In genomic region chr18:11051462-11051861, GRCh38 we compare ENCODE assay signal across 20 cellular contexts.
DNase-seq lines count a peak whose midpoint lies in the region; ATAC-seq and TF ChIP-seq lines count a peak whose summit lies in the region.
"Had no signal": no experiment of that assay in that cellular context is flagged by ENCODE, and none has a peak within 500 bp of the region (broad histone marks: within the 10 kb centered on the region; RNA-seq: fewer than 3 reads in every experiment).

No MANE protein-coding gene starts in this region.

- no peaks in the 10 kb centered on the region for H3K36me3 ChIP-seq in esophagus muscularis mucosa
- H3K36me3 ChIP-seq in naive thymus-derived CD4-positive, alpha-beta T cell (ENCODE audit: control insufficient read depth in 2 of 3, insufficient read depth in 3 of 3, low read length in 3 of 3) = no peaks in the 10 kb centered on the region
- H3K36me3 ChIP-seq: BLaER1 treated with 17β-estradiol and CSF1 and Interleukin-3, amounts not matched to agents 10 nM and 100 nM had no signal

- intact Hi-C loops in activated CD8-positive, alpha-beta T cell treated with anti-CD3 and anti-CD28 coated beads for 36 hours (cut with micrococcal nuclease) = no loop called here
- intact Hi-C loops in esophagus muscularis mucosa (cut with DNase I) = no loop called here
- intact Hi-C loops in naive thymus-derived CD4-positive, alpha-beta T cell (cut with micrococcal nuclease) = no loop called here

- TF ChIP-seq CTCF in activated CD8-positive, alpha-beta T cell treated with anti-CD3 and anti-CD28 coated beads for 36 hours (IDR thresholded peaks at IDR 0.05) = no peak
- TF ChIP-seq CTCF in esophagus muscularis mucosa (IDR thresholded peaks at IDR 0.05) (no peak), mesothelial cell of epicardium (IDR thresholded peaks at IDR 0.05; ENCODE audit: unreplicated experiment) (no peak)

- ATAC-seq in activated CD8-positive, alpha-beta T cell treated with anti-CD3 and anti-CD28 coated beads, Interleukin-2, amount 10 ng/mL, durations not matched to agents 7 days and 5 days = no peak
- no peak for ATAC-seq in activated CD8-positive, alpha-beta T cell treated with anti-CD3 and anti-CD28 coated beads for 36 hours
- ATAC-seq in naive thymus-derived CD4-positive, alpha-beta T cell = no peak
- ATAC-seq: A549, HCT116 had no signal

- no peak overlapping the region for H3K4me3 ChIP-seq in esophagus muscularis mucosa
- H3K4me3 ChIP-seq in naive thymus-derived CD4-positive, alpha-beta T cell (ENCODE audit: low read length) = no peak overlapping the region
- H3K4me3 ChIP-seq: A549; BLaER1 treated with 17β-estradiol and CSF1 and Interleukin-3, amounts not matched to agents 10 nM and 100 nM had no signal

- H3K27ac ChIP-seq in esophagus muscularis mucosa (replicated peaks in 1 of 4) = no peak overlapping the region
- H3K27ac ChIP-seq in naive thymus-derived CD4-positive, alpha-beta T cell (ENCODE audit: low read depth, low read length) = no peak overlapping the region
- H3K27ac ChIP-seq: 22Rv1; A549; BLaER1 treated with 17β-estradiol and CSF1 and Interleukin-3, amounts not matched to agents 10 nM and 100 nM; HL-60 had no signal

- peak overlapping the region; percentile 27 for H3K27ac Mint-ChIP-seq in activated CD8-positive, alpha-beta T cell treated with anti-CD3 and anti-CD28 coated beads, Interleukin-2, amount 10 ng/mL, durations not matched to agents 7 days and 5 days
- no peak overlapping the region for H3K27ac Mint-ChIP-seq in activated CD8-positive, alpha-beta T cell treated with anti-CD3 and anti-CD28 coated beads for 36 hours
- peak overlapping the region; percentile 10 for H3K27ac Mint-ChIP-seq in mesothelial cell of epicardium
- no peak overlapping the region for H3K27ac Mint-ChIP-seq in naive thymus-derived CD4-positive, alpha-beta T cell
- H3K27ac Mint-ChIP-seq: CD4-positive, CD25-positive, alpha-beta regulatory T cell; CD8-positive, alpha-beta memory T cell; HFFc6; IgD-negative memory B cell had no signal

- WGBS in esophagus muscularis mucosa = 86% methylated on average over 3 of the region's 3 CpGs

- H3K9me3 ChIP-seq in esophagus muscularis mucosa = no peaks in the 10 kb centered on the region
- H3K9me3 ChIP-seq in naive thymus-derived CD4-positive, alpha-beta T cell (ENCODE audit: control insufficient read depth in 2 of 3, low read length in 3 of 3) = no peaks in the 10 kb centered on the region
- H3K9me3 ChIP-seq: A549 had no signal

- no peak for TF ChIP-seq POLR2A in esophagus muscularis mucosa (IDR thresholded peaks at IDR 0.05; ENCODE audit: low read depth)

- no peak for DNase-seq in activated CD8-positive, alpha-beta T cell treated with anti-CD3 and anti-CD28 coated beads, Interleukin-2, amount 10 ng/mL, durations not matched to agents 7 days and 5 days
- DNase-seq in activated CD8-positive, alpha-beta T cell treated with anti-CD3 and anti-CD28 coated beads for 36 hours = no peak
- DNase-seq in esophagus muscularis mucosa (ENCODE audit: extremely low spot score) = peak; percentile 53
- no peak for DNase-seq in mesothelial cell of epicardium (ENCODE audit: low spot score in 2 of 2, unreplicated experiment in 2 of 2)
- DNase-seq in occipital lobe (lab: John Stamatoyannopoulos, UW) = no peak
- DNase-seq in naive thymus-derived CD4-positive, alpha-beta T cell = no peak
- DNase-seq in GM19238 (ENCODE audit: insufficient read length, low spot score) = no peak
- DNase-seq: CD4-positive, CD25-positive, alpha-beta regulatory T cell; CD8-positive, alpha-beta memory T cell; COR-L47; DMS 273 treated with DMSO at 0.1 percent for 48 hours; GOT3; H7; HFFc6 had no signal

- H3K27me3 ChIP-seq in esophagus muscularis mucosa = no peaks in the 10 kb centered on the region
- H3K27me3 ChIP-seq in naive thymus-derived CD4-positive, alpha-beta T cell (ENCODE audit: control insufficient read depth in 2 of 2, insufficient read depth in 2 of 2, low read length in 2 of 2) = no peaks in the 10 kb centered on the region
- H3K27me3 ChIP-seq: BLaER1 treated with 17β-estradiol and CSF1 and Interleukin-3, amounts not matched to agents 10 nM and 100 nM had no signal

- no peaks in the 10 kb centered on the region for H3K27me3 Mint-ChIP-seq in activated CD8-positive, alpha-beta T cell treated with anti-CD3 and anti-CD28 coated beads, Interleukin-2, amount 10 ng/mL, durations not matched to agents 7 days and 5 days (ENCODE audit: low read depth)
- H3K27me3 Mint-ChIP-seq in activated CD8-positive, alpha-beta T cell treated with anti-CD3 and anti-CD28 coated beads for 36 hours = no peaks in the 10 kb centered on the region
- no peaks in the 10 kb centered on the region for H3K27me3 Mint-ChIP-seq in mesothelial cell of epicardium (ENCODE audit: low read depth)
- peaks cover 0 to 4% (median 0%) of the 10 kb centered on the region in 5 donors for H3K27me3 Mint-ChIP-seq in naive thymus-derived CD4-positive, alpha-beta T cell
- H3K27me3 Mint-ChIP-seq: CD8-positive, alpha-beta memory T cell had no signal

- CTCF ChIA-PET in activated CD8-positive, alpha-beta T cell treated with anti-CD3 and anti-CD28 coated beads, Interleukin-2, amount 10 ng/mL, durations not matched to agents 7 days and 5 days (lab: Charles Lee) = interaction anchor here (1.8 kb wide), 1 partner anchor 11 kb away, joined by 8 read pairs; no protein-coding TSS in a partner anchor
- CTCF ChIA-PET in activated CD8-positive, alpha-beta T cell treated with anti-CD3 and anti-CD28 coated beads for 36 hours (lab: Charles Lee) = no interaction called here
- CTCF ChIA-PET in naive thymus-derived CD4-positive, alpha-beta T cell (lab: Charles Lee) = no interaction called here

- TF ChIP-seq EP300 in esophagus muscularis mucosa (IDR thresholded peaks at IDR 0.05) = no peak

- H3K4me1 Mint-ChIP-seq in activated CD8-positive, alpha-beta T cell treated with anti-CD3 and anti-CD28 coated beads, Interleukin-2, amount 10 ng/mL, durations not matched to agents 7 days and 5 days (ENCODE audit: low read depth) = no peaks in the 10 kb centered on the region
- no peaks in the 10 kb centered on the region for H3K4me1 Mint-ChIP-seq in activated CD8-positive, alpha-beta T cell treated with anti-CD3 and anti-CD28 coated beads for 36 hours (ENCODE audit: low read depth)
- H3K4me1 Mint-ChIP-seq in mesothelial cell of epicardium = peaks cover 46% of the 10 kb centered on the region
- no peaks in the 10 kb centered on the region for H3K4me1 Mint-ChIP-seq in naive thymus-derived CD4-positive, alpha-beta T cell
- H3K4me1 Mint-ChIP-seq: CD4-positive, CD25-positive, alpha-beta regulatory T cell; CD8-positive, alpha-beta memory T cell had no signal

- no peaks in the 10 kb centered on the region for H3K4me1 ChIP-seq in esophagus muscularis mucosa
- no peaks in the 10 kb centered on the region for H3K4me1 ChIP-seq in naive thymus-derived CD4-positive, alpha-beta T cell (ENCODE audit: control insufficient read depth in 2 of 2, insufficient read depth in 2 of 2, low read length in 2 of 2)
- H3K4me1 ChIP-seq: BLaER1 treated with 17β-estradiol and CSF1 and Interleukin-3, amounts not matched to agents 10 nM and 100 nM had no signal

- H3K9me3 Mint-ChIP-seq in activated CD8-positive, alpha-beta T cell treated with anti-CD3 and anti-CD28 coated beads, Interleukin-2, amount 10 ng/mL, durations not matched to agents 7 days and 5 days (ENCODE audit: insufficient read depth) = no peaks in the 10 kb centered on the region
- no peaks in the 10 kb centered on the region for H3K9me3 Mint-ChIP-seq in activated CD8-positive, alpha-beta T cell treated with anti-CD3 and anti-CD28 coated beads for 36 hours
- H3K9me3 Mint-ChIP-seq in mesothelial cell of epicardium = peaks cover 7% of the 10 kb centered on the region
- H3K9me3 Mint-ChIP-seq in naive thymus-derived CD4-positive, alpha-beta T cell = peaks cover 0 to 1% (median 0%) of the 10 kb centered on the region in 11 donors
- H3K9me3 Mint-ChIP-seq: HFFc6, IgD-negative memory B cell had no signal

- no peak overlapping the region for H3K4me3 Mint-ChIP-seq in activated CD8-positive, alpha-beta T cell treated with anti-CD3 and anti-CD28 coated beads, Interleukin-2, amount 10 ng/mL, durations not matched to agents 7 days and 5 days
- H3K4me3 Mint-ChIP-seq in activated CD8-positive, alpha-beta T cell treated with anti-CD3 and anti-CD28 coated beads for 36 hours = no peak overlapping the region
- H3K4me3 Mint-ChIP-seq in mesothelial cell of epicardium = no peak overlapping the region
- no peak overlapping the region for H3K4me3 Mint-ChIP-seq in naive thymus-derived CD4-positive, alpha-beta T cell
- H3K4me3 Mint-ChIP-seq: CD4-positive, CD25-positive, alpha-beta regulatory T cell; CD8-positive, alpha-beta memory T cell; HFFc6; IgD-negative memory B cell had no signal

- no peaks in the 10 kb centered on the region for H3K36me3 Mint-ChIP-seq in activated CD8-positive, alpha-beta T cell treated with anti-CD3 and anti-CD28 coated beads, Interleukin-2, amount 10 ng/mL, durations not matched to agents 7 days and 5 days (ENCODE audit: low read depth)
- H3K36me3 Mint-ChIP-seq in activated CD8-positive, alpha-beta T cell treated with anti-CD3 and anti-CD28 coated beads for 36 hours (ENCODE audit: low read depth) = no peaks in the 10 kb centered on the region
- no peaks in the 10 kb centered on the region for H3K36me3 Mint-ChIP-seq in mesothelial cell of epicardium
- H3K36me3 Mint-ChIP-seq in naive thymus-derived CD4-positive, alpha-beta T cell = no peaks in the 10 kb centered on the region
- H3K36me3 Mint-ChIP-seq: CD4-positive, CD25-positive, alpha-beta regulatory T cell; CD8-positive, alpha-beta memory T cell; IgD-negative memory B cell had no signal

- POLR2A ChIA-PET in activated CD8-positive, alpha-beta T cell treated with anti-CD3 and anti-CD28 coated beads, Interleukin-2, amount 10 ng/mL, durations not matched to agents 7 days and 5 days (lab: Charles Lee) = no interaction called here
- POLR2A ChIA-PET in activated CD8-positive, alpha-beta T cell treated with anti-CD3 and anti-CD28 coated beads for 36 hours (lab: Charles Lee) = no interaction called here
- POLR2A ChIA-PET in naive thymus-derived CD4-positive, alpha-beta T cell (lab: Charles Lee) = no interaction called here

Comparison
In these comparisons a context has a peak if more than half of its experiments do, and no peak if none do; other contexts are left out.
1. H3K27ac Mint-ChIP-seq: peak in activated CD8-positive, alpha-beta T cell treated with anti-CD3 and anti-CD28 coated beads, Interleukin-2, amount 10 ng/mL, durations not matched to agents 7 days and 5 days (single experiment) and mesothelial cell of epicardium (single experiment); none in activated CD8-positive, alpha-beta T cell treated with anti-CD3 and anti-CD28 coated beads for 36 hours (single experiment) and naive thymus-derived CD4-positive, alpha-beta T cell (0 of 9).